ENCODE assay signal across 17 cellular contexts in genomic region chr7:112036071-112036470, GRCh38.
DNase-seq lines count a peak whose midpoint lies in the region; ATAC-seq and TF ChIP-seq lines count a peak whose summit lies in the region.
"Had no signal": no experiment of that assay in that cellular context is flagged by ENCODE, and none has a peak within 500 bp of the region (broad histone marks: within the 10 kb centered on the region; RNA-seq: fewer than 3 reads in every experiment).

No MANE protein-coding gene starts in this region.

- H3K4me1 Mint-ChIP-seq in MCF 10A (ENCODE audit: insufficient read depth, unreplicated experiment), result peaks cover 12% of the 10 kb centered on the region

- peak overlapping the region; percentile 15 for H3K4me2 ChIP-seq in fibroblast of lung (ENCODE audit: extremely low read depth, insufficient read depth, low read length)

- H3K36me3 ChIP-seq in breast epithelium (no peaks in the 10 kb centered on the region), adipocyte (ENCODE audit: control insufficient read depth, insufficient read depth, low read length, severe bottlenecking) (no peaks in the 10 kb centered on the region), fibroblast of lung (ENCODE audit: control insufficient read depth, insufficient read depth, low read length) (no peaks in the 10 kb centered on the region), gastrocnemius medialis (no peaks in the 10 kb centered on the region), vagina (no peaks in the 10 kb centered on the region)
- H3K36me3 ChIP-seq: SJCRH30 had no signal

- in situ Hi-C loops in gastrocnemius medialis (cut with MboI; ENCODE audit: low sequenced_read_pairs in 4 of 4), result no loop called here

- H3K79me2 ChIP-seq in fibroblast of lung (ENCODE audit: control insufficient read depth, insufficient read depth, low read length), result no peaks in the 10 kb centered on the region

- H3K9me3 Mint-ChIP-seq in MCF 10A (ENCODE audit: unreplicated experiment), result no peaks in the 10 kb centered on the region

- peaks cover 6% of the 10 kb centered on the region for H3K36me3 Mint-ChIP-seq in MCF 10A (ENCODE audit: insufficient read depth, unreplicated experiment)

- H3K9ac ChIP-seq in adipocyte (ENCODE audit: low read length) (no peak overlapping the region), fibroblast of lung (ENCODE audit: insufficient read depth, low read length) (no peak overlapping the region)

- DNase-seq in MCF 10A (ENCODE audit: unreplicated experiment), result peak; percentile 15
- DNase-seq in breast epithelium (ENCODE audit: low spot score in 2 of 2), result no peak
- peak; percentile 42 for DNase-seq in adipocyte (ENCODE audit: low read depth)
- DNase-seq in fibroblast of lung (ENCODE audit: low read depth in 2 of 2), result peak in 1 of 2 donors; percentile 68
- peak; percentile 20 for DNase-seq in pulmonary artery endothelial cell (ENCODE audit: low read depth, low spot score)
- DNase-seq in gastrocnemius medialis, result no peak
- DNase-seq in NCI-H2171 (lab: John Stamatoyannopoulos, UW), result no peak
- DNase-seq in vagina (ENCODE audit: extremely low spot score in 2 of 2), result no peak
- DNase-seq: 8988T, C1 segment of cervical spinal cord, KG1, NCI-H1105 treated with DMSO at 0.1 percent for 48 hours, NCI-H1930, NCI-H2171 treated with DMSO at 0.1 percent for 48 hours, NCI-H510A, SJCRH30 had no signal

- no peaks in the 10 kb centered on the region for H3K27me3 Mint-ChIP-seq in MCF 10A (ENCODE audit: insufficient read depth, unreplicated experiment)

- TF ChIP-seq POLR2A in breast epithelium (IDR thresholded peaks at IDR 0.05) (no peak), gastrocnemius medialis (IDR thresholded peaks at IDR 0.05) (no peak), vagina (IDR thresholded peaks at IDR 0.05) (no peak)

- TF ChIP-seq CTCF in MCF 10A (IDR thresholded peaks at IDR 0.05; ENCODE audit: unreplicated experiment) (no peak), breast epithelium (IDR thresholded peaks at IDR 0.05) (no peak), fibroblast of lung (conservative IDR thresholded peaks at IDR 0.05 in 1 of 2, IDR thresholded peaks at IDR 0.05 in 1 of 2; ENCODE audit: low read depth in 1 of 2, low read length in 2 of 2) (no peak), gastrocnemius medialis (IDR thresholded peaks at IDR 0.05 in 4 of 5, conservative IDR thresholded peaks at IDR 0.05 in 1 of 5) (no peak), vagina (IDR thresholded peaks at IDR 0.05) (no peak)

- no peak overlapping the region for H2AFZ ChIP-seq in fibroblast of lung (ENCODE audit: low read length)

- H3K9me3 ChIP-seq in breast epithelium, result no peaks in the 10 kb centered on the region
- H3K9me3 ChIP-seq in adipocyte (ENCODE audit: control insufficient read depth, low read length), result no peaks in the 10 kb centered on the region
- H3K9me3 ChIP-seq in fibroblast of lung (ENCODE audit: control insufficient read depth, insufficient read depth, low read depth, low read length), result no peaks in the 10 kb centered on the region
- no peaks in the 10 kb centered on the region for H3K9me3 ChIP-seq in gastrocnemius medialis
- no peaks in the 10 kb centered on the region for H3K9me3 ChIP-seq in vagina
- H3K9me3 ChIP-seq: SJCRH30 had no signal

- H3K27me3 ChIP-seq in breast epithelium (no peaks in the 10 kb centered on the region), adipocyte (replicated peaks; ENCODE audit: control insufficient read depth, insufficient read depth, low read length) (no peaks in the 10 kb centered on the region), fibroblast of lung (ENCODE audit: control insufficient read depth, insufficient read depth, low read length) (no peaks in the 10 kb centered on the region), gastrocnemius medialis (no peaks in the 10 kb centered on the region), vagina (no peaks in the 10 kb centered on the region)
- H3K27me3 ChIP-seq: SJCRH30 had no signal

- no peak for ATAC-seq in gastrocnemius medialis

- no peaks in the 10 kb centered on the region for H4K20me1 ChIP-seq in fibroblast of lung (ENCODE audit: control insufficient read depth, extremely low read depth, insufficient read depth, low read length)

- no peak overlapping the region for H3K4me3 Mint-ChIP-seq in MCF 10A (ENCODE audit: unreplicated experiment)

- intact Hi-C loops in MCF 10A (cut with micrococcal nuclease) (no loop called here), breast epithelium (cut with DNase I; ENCODE audit: low total_unique reads) (no loop called here), gastrocnemius medialis (cut with DNase I; ENCODE audit: low total_unique reads) (no loop called here), vagina (cut with DNase I) (no loop called here)

- H3K4me1 ChIP-seq in breast epithelium, result no peaks in the 10 kb centered on the region
- H3K4me1 ChIP-seq in adipocyte (ENCODE audit: control insufficient read depth, insufficient read depth, low read length), result peaks cover 5% of the 10 kb centered on the region
- peaks cover 3% of the 10 kb centered on the region for H3K4me1 ChIP-seq in fibroblast of lung (ENCODE audit: control insufficient read depth, extremely low read depth, insufficient read depth, low read length)
- H3K4me1 ChIP-seq in gastrocnemius medialis, result peaks cover 15 to 19% of the 10 kb centered on the region in 2 donors
- no peaks in the 10 kb centered on the region for H3K4me1 ChIP-seq in vagina

- H3K27ac ChIP-seq in breast epithelium (no peak overlapping the region), fibroblast of lung (ENCODE audit: insufficient read depth, low read length) (no peak overlapping the region), gastrocnemius medialis (no peak overlapping the region), vagina (no peak overlapping the region)
- H3K27ac ChIP-seq: RWPE1, SJCRH30 had no signal

- no peak overlapping the region for H3K27ac Mint-ChIP-seq in MCF 10A (ENCODE audit: low read depth, unreplicated experiment)

- H3K4me3 ChIP-seq in breast epithelium (no peak overlapping the region), adipocyte (ENCODE audit: low read length) (no peak overlapping the region), fibroblast of lung (replicated peaks in 1 of 4; ENCODE audit: control extremely low read depth in 1 of 4, insufficient read depth in 1 of 4, low read depth in 3 of 4, low read length in 4 of 4) (no peak overlapping the region), gastrocnemius medialis (no peak overlapping the region), vagina (no peak overlapping the region)
- H3K4me3 ChIP-seq: SJCRH30 had no signal

- BruUV-seq in MCF 10A (replicated peaks; lab: Mats Ljungman, UMichigan), result no TSS peak

- POLR2A ChIA-PET in MCF 10A (lab: Yijun Ruan, JAX), result interaction anchor here (0.5 to 0.9 kb wide), 2 partner anchors 9 to 111 kb away, joined by 3 read pairs; no protein-coding TSS in a partner anchor

- CTCF ChIA-PET in MCF 10A (lab: Yijun Ruan, JAX), result interaction anchor here (0.7 kb wide), 1 partner anchor 373 kb away, joined by 5 read pairs; no protein-coding TSS in a partner anchor

Comparison
In these comparisons a context has a peak if more than half of its experiments do, and no peak if none do; other contexts are left out.
1. DNase-seq: peak in MCF 10A (single experiment), adipocyte (single experiment) and pulmonary artery endothelial cell (single experiment); none in breast epithelium (0 of 2), gastrocnemius medialis (0 of 2), NCI-H2171 (single experiment) and vagina (0 of 2).